ENCODE assay signal across 18 cellular contexts in genomic region chr1:246199086-246199485, GRCh38.
DNase-seq lines count a peak whose midpoint lies in the region; ATAC-seq and TF ChIP-seq lines count a peak whose summit lies in the region.
"Had no signal": no experiment of that assay in that cellular context is flagged by ENCODE, and none has a peak within 500 bp of the region (broad histone marks: within the 10 kb centered on the region; RNA-seq: fewer than 3 reads in every experiment).

No MANE protein-coding gene starts in this region.

- no peak overlapping the region for H4K91ac ChIP-seq in mesenchymal stem cell (ENCODE audit: low read length)

- H3K79me2 ChIP-seq in OCI-LY7 (ENCODE audit: insufficient read depth, low read depth, low read length), result no peaks in the 10 kb centered on the region

- no peak overlapping the region for H3K4ac ChIP-seq in mesenchymal stem cell (ENCODE audit: low read depth in 1 of 2, low read length in 2 of 2)

- H3K27ac ChIP-seq in mesenchymal stem cell (ENCODE audit: low read length, poor library complexity, severe bottlenecking) (no peak overlapping the region), brain microvascular endothelial cell (no peak overlapping the region), OCI-LY7 (ENCODE audit: low read depth, low read length, poor library complexity, severe bottlenecking) (no peak overlapping the region)
- H3K27ac ChIP-seq: BLaER1 treated with 17β-estradiol and CSF1 and Interleukin-3, amounts not matched to agents 10 nM and 100 nM; testis had no signal

- H2BK120ac ChIP-seq in mesenchymal stem cell (ENCODE audit: low read depth, low read length), result peak overlapping the region; percentile 49

- H3K9me3 ChIP-seq in mesenchymal stem cell (ENCODE audit: control insufficient read depth, low read length) (no peaks in the 10 kb centered on the region), OCI-LY7 (ENCODE audit: low read length) (no peaks in the 10 kb centered on the region)
- H3K9me3 ChIP-seq: BLaER1 treated with 17β-estradiol and CSF1 and Interleukin-3, amounts not matched to agents 10 nM and 100 nM; MG63; testis had no signal

- H2BK15ac ChIP-seq in mesenchymal stem cell (ENCODE audit: low read depth, poor library complexity, severe bottlenecking), result no peak overlapping the region

- no peak overlapping the region for H3K18ac ChIP-seq in mesenchymal stem cell (ENCODE audit: low read depth in 1 of 2, low read length in 2 of 2)

- H3K27me3 ChIP-seq in mesenchymal stem cell (ENCODE audit: control insufficient read depth in 1 of 2, insufficient read depth in 1 of 2, low read length in 2 of 2) (no peaks in the 10 kb centered on the region), brain microvascular endothelial cell (replicated peaks) (no peaks in the 10 kb centered on the region)
- H3K27me3 ChIP-seq: BLaER1 treated with 17β-estradiol and CSF1 and Interleukin-3, amounts not matched to agents 10 nM and 100 nM; MG63; testis had no signal

- POLR2A ChIA-PET in OCI-LY7 (lab: Charles Lee), result no interaction called here

- H3K4me3 ChIP-seq in mesenchymal stem cell (ENCODE audit: insufficient read depth in 1 of 2, low read depth in 1 of 2, low read length in 2 of 2) (no peak overlapping the region), brain microvascular endothelial cell (ENCODE audit: low read depth, low read length) (no peak overlapping the region), OCI-LY7 (ENCODE audit: low read depth, low read length, poor library complexity, severe bottlenecking) (no peak overlapping the region)
- H3K4me3 ChIP-seq: BLaER1 treated with 17β-estradiol and CSF1 and Interleukin-3, amounts not matched to agents 10 nM and 100 nM; MG63; testis had no signal

- H2BK12ac ChIP-seq in mesenchymal stem cell (ENCODE audit: low read length in 2 of 2), result no peak overlapping the region

- 86% methylated on average over 2 of the region's 2 CpGs for WGBS in mesenchymal stem cell

- CTCF ChIA-PET in OCI-LY7 (lab: Charles Lee; ENCODE audit: unreplicated experiment), result no interaction called here

- no peak overlapping the region for H2BK5ac ChIP-seq in mesenchymal stem cell (ENCODE audit: low read depth, low read length, poor library complexity, severe bottlenecking)

- in situ Hi-C loops in SK-MEL-5 (cut with HindIII; ENCODE audit: low pct_unique_long_range_greater_than_20kb, low sequenced_read_pairs), result no loop called here
- in situ Hi-C loops in brain microvascular endothelial cell (cut with HindIII; ENCODE audit: low pct_ligation_motif_present, low sequenced_read_pairs), result no loop called here

- no peak overlapping the region for H3K23ac ChIP-seq in mesenchymal stem cell (ENCODE audit: low read length in 2 of 2)

- no peak for TF ChIP-seq CTCF in brain microvascular endothelial cell (IDR thresholded peaks at IDR 0.05; ENCODE audit: low read depth, low read length, missing control alignments)
- no peak for TF ChIP-seq CTCF in OCI-LY7 (conservative IDR thresholded peaks at IDR 0.05; ENCODE audit: low read length)

- peaks cover 8% of the 10 kb centered on the region for H3K79me1 ChIP-seq in mesenchymal stem cell (replicated peaks; ENCODE audit: low read length, poor library complexity, severe bottlenecking)

- intact Hi-C loops in OCI-LY7 (cut with micrococcal nuclease; ENCODE audit: unreplicated experiment), result no loop called here

- no peak overlapping the region for H3K9ac ChIP-seq in mesenchymal stem cell (ENCODE audit: low read length)
- H3K9ac ChIP-seq: BLaER1 treated with 17β-estradiol and CSF1 and Interleukin-3, amounts not matched to agents 10 nM and 100 nM had no signal

- DNase-seq in DMS79 (lab: John Stamatoyannopoulos, UW), result peak; percentile 10
- peak; percentile 50 for DNase-seq in NCI-H146 treated with DMSO at 0.1 percent for 48 hours (lab: John Stamatoyannopoulos, UW; ENCODE audit: unreplicated experiment)
- peak; percentile 55 for DNase-seq in SK-MEL-5 (ENCODE audit: low read depth, low spot score)
- peak; percentile 4 for DNase-seq in mesenchymal stem cell
- DNase-seq in brain microvascular endothelial cell, result no peak
- no peak for DNase-seq in OCI-LY7 (ENCODE audit: low spot score)
- no peak for DNase-seq in ecto neural progenitor cell (ENCODE audit: low spot score)
- DNase-seq: activated CD4-positive, alpha-beta T cell treated with anti-CD3 and anti-CD28 coated beads, Interleukin-2, amount 50 U/mL, for 48 hours; erythroblast; hippocampal formation; left cardiac atrium; MG63; naive B cell; SHP77; testis had no signal

- H2AK5ac ChIP-seq in mesenchymal stem cell (ENCODE audit: low read length, severe bottlenecking), result no peak overlapping the region

- H3K36me3 ChIP-seq in mesenchymal stem cell (ENCODE audit: control insufficient read depth in 1 of 2, insufficient read depth in 2 of 2, low read depth in 1 of 2, low read length in 2 of 2) (peaks cover 0 to 2% of the 10 kb centered on the region in 2 experiments), brain microvascular endothelial cell (replicated peaks) (no peaks in the 10 kb centered on the region), OCI-LY7 (ENCODE audit: insufficient read depth, low read length) (no peaks in the 10 kb centered on the region)
- H3K36me3 ChIP-seq: MG63 had no signal

- H3K4me1 ChIP-seq in mesenchymal stem cell (ENCODE audit: control insufficient read depth, insufficient read depth, low read depth, low read length) (no peaks in the 10 kb centered on the region), OCI-LY7 (ENCODE audit: insufficient read depth, low read length, poor library complexity, severe bottlenecking) (no peaks in the 10 kb centered on the region)
- H3K4me1 ChIP-seq: testis had no signal

- H2AFZ ChIP-seq in mesenchymal stem cell (ENCODE audit: low read depth, low read length), result no peak overlapping the region
- H2AFZ ChIP-seq in OCI-LY7 (ENCODE audit: low read length), result no peak overlapping the region

- H4K20me1 ChIP-seq in OCI-LY7 (ENCODE audit: insufficient read depth, low read length), result no peaks in the 10 kb centered on the region
- H4K20me1 ChIP-seq: BLaER1 treated with 17β-estradiol and CSF1 and Interleukin-3, amounts not matched to agents 10 nM and 100 nM had no signal

- no peak overlapping the region for H3K4me2 ChIP-seq in mesenchymal stem cell (ENCODE audit: low read length, poor library complexity, severe bottlenecking)
- H3K4me2 ChIP-seq in OCI-LY7 (ENCODE audit: low read length), result no peak overlapping the region
- H3K4me2 ChIP-seq: BLaER1 treated with 17β-estradiol and CSF1 and Interleukin-3, amounts not matched to agents 10 nM and 100 nM had no signal

- no peaks in the 10 kb centered on the region for H3K9me2 ChIP-seq in OCI-LY7 (ENCODE audit: insufficient read depth, low read length)

- H3K14ac ChIP-seq in mesenchymal stem cell (ENCODE audit: low read length in 2 of 2), result no peak overlapping the region

- no peak for ATAC-seq in GM21526 (IDR thresholded peaks at IDR 0.05; ENCODE audit: low FRiP score, unreplicated experiment)
- ATAC-seq: HCT116 had no signal

- no TSS peak for BruUV-seq in OCI-LY7 (replicated peaks; lab: Mats Ljungman, UMichigan)

- H4K8ac ChIP-seq in mesenchymal stem cell (ENCODE audit: low read length), result peak overlapping the region; percentile 7

Comparison
In these comparisons a context has a peak if more than half of its experiments do, and no peak if none do; other contexts are left out.
1. DNase-seq: peak in DMS79 (single experiment), NCI-H146 treated with DMSO at 0.1 percent for 48 hours (single experiment), SK-MEL-5 (single experiment) and mesenchymal stem cell (single experiment); none in brain microvascular endothelial cell (single experiment), OCI-LY7 (single experiment) and ecto neural progenitor cell (single experiment).